In the genomic region with DNA sequence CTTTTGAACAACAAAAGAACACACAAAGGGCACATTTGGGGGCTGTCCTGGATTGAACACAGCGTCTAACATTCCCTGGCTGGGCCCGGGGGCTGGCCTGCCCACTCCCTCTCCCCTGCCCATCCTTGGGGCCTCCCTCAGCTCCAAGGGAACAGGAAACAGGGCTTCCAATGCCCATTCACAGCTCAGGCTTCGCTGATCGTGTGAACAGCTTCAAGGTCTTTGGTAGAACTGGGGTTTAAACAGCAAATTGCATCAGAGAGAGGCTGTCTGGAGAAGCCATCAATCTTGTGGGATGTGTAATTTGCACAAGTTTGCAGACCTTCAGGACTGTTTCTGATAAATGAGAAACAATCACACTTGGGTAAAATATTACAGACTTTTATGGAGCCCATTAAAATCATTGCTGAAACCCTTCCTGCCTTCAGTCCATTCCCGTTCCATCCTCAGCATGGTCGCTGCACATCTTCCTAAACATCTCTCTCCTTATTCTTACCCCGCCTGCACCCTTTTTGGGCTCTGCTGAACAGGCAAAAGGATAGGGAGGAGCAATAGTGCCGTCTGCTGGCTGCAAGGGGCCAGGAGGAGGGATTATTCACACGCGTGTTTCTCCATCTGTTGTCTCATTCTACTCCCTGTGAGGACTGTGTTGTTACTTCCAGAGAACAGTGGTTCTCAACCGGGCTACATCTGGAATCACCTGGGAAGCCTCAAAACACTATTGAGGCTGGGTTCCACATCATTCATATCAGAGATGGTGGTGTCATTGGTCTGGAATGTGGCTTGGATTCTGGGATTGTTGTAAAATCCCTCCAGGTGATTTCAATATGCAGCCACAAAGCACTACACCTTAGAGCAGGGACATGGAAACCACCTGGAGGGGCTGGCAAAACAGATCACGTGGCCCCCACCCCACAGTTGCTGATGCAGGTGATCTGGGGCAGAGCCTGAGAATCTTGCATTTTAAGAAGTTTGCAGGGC, we compare ENCODE assay signal across 8 cellular contexts.
DNase-seq lines count a peak whose midpoint lies in the region; ATAC-seq and TF ChIP-seq lines count a peak whose summit lies in the region.

No MANE protein-coding gene starts in this region.

- peaks cover 41% of the 10 kb centered on the region for H3K27me3 ChIP-seq in HCT116 (ENCODE audit: insufficient read depth, low read length)

- no peak for DNase-seq in AG10803 (ENCODE audit: low read depth)
- DNase-seq in HCT116 (ENCODE audit: low read depth, low spot score), result peak; percentile 21
- DNase-seq in RWPE1 (ENCODE audit: low spot score), result peak; percentile 13
- peak; percentile 56 for DNase-seq in iPS-NIHi7 (ENCODE audit: extremely low spot score)
- DNase-seq in osteocyte (ENCODE audit: extremely low spot score, unreplicated experiment), result no peak
- DNase-seq in effector CD8-positive, alpha-beta T cell (lab: John Stamatoyannopoulos, UW), result no peak
- no peak for DNase-seq in GDM1 (lab: John Stamatoyannopoulos, UW)

- no peak overlapping the region for H3K4me2 ChIP-seq in HCT116 (ENCODE audit: low read length)

- H3K27me3 Mint-ChIP-seq in osteocyte (ENCODE audit: unreplicated experiment), result no peaks in the 10 kb centered on the region

- no peak overlapping the region for H2AFZ ChIP-seq in HCT116 (ENCODE audit: low read depth, low read length, poor library complexity, severe bottlenecking)

- RAD21 ChIA-PET in HCT116 (lab: Charles Lee; ENCODE audit: low non-redundant PET in 1 of 2, low total read pairs in 2 of 2, uncharacterized antibody in 2 of 2, unreplicated experiment in 2 of 2), result interaction anchor here in 1 of 2 experiments (0.6 kb wide), 1 partner anchor 112 kb away, joined by 3 read pairs; no protein-coding TSS in a partner anchor

- POLR2A ChIA-PET in HCT116 (lab: Charles Lee), result no interaction called here
- POLR2A ChIA-PET in RWPE1 (lab: Yijun Ruan, JAX; ENCODE audit: low non-redundant PET), result no interaction called here

- H3K9me2 ChIP-seq in HCT116 (ENCODE audit: insufficient read depth), result no peaks in the 10 kb centered on the region

- H3K36me3 Mint-ChIP-seq in osteocyte (ENCODE audit: unreplicated experiment), result peaks cover 5% of the 10 kb centered on the region

- H3K79me2 ChIP-seq in HCT116 (ENCODE audit: insufficient read depth, low read length), result no peaks in the 10 kb centered on the region

- H4K20me1 ChIP-seq in HCT116 (ENCODE audit: insufficient read depth), result no peaks in the 10 kb centered on the region

- peak; percentile 23 for TF ChIP-seq CTCF in AG10803 (conservative IDR thresholded peaks at IDR 0.05; ENCODE audit: low read length)
- peak; percentile 50 to 65 (median 62); a peak in 5 of 6 replicates for TF ChIP-seq CTCF in HCT116 (IDR thresholded peaks at IDR 0.05 in 2 of 3, conservative IDR thresholded peaks at IDR 0.05 in 1 of 3; ENCODE audit: borderline replicate concordance in 1 of 3, insufficient read depth in 1 of 3, low read depth in 2 of 3, low read length in 2 of 3)
- TF ChIP-seq CTCF in RWPE1 (conservative IDR thresholded peaks at IDR 0.05; ENCODE audit: low read depth), result no peak
- TF ChIP-seq CTCF in osteocyte (IDR thresholded peaks at IDR 0.05), result no peak

- no peak overlapping the region for H3K4me3 Mint-ChIP-seq in osteocyte (ENCODE audit: unreplicated experiment)

- intact Hi-C loops in HCT116 (cut with micrococcal nuclease), result loop anchor here (5.0 to 10.0 kb wide), 3 partner anchors 114 to 626 kb away; a partner anchor contains a TSS

- no peak overlapping the region for H3K9ac ChIP-seq in HCT116 (ENCODE audit: low read length)

- peak; percentile 83; the same call in 1 of the 2 replicates for ATAC-seq in HCT116
- ATAC-seq in GM21447 (IDR thresholded peaks at IDR 0.05; ENCODE audit: unreplicated experiment), result no peak

- H3K9me3 Mint-ChIP-seq in osteocyte (ENCODE audit: unreplicated experiment), result no peaks in the 10 kb centered on the region

- no peak for TF ChIP-seq POLR2A in HCT116 (IDR thresholded peaks at IDR 0.05; ENCODE audit: borderline replicate concordance, extremely low read depth, insufficient read depth, insufficient read length)

- H3K4me1 ChIP-seq in HCT116 (ENCODE audit: control insufficient read depth in 1 of 2, insufficient read depth in 2 of 2, low read length in 2 of 2), result no peaks in the 10 kb centered on the region

- H3K4me3 ChIP-seq in AG10803 (ENCODE audit: low read length), result no peak overlapping the region
- no peak overlapping the region for H3K4me3 ChIP-seq in HCT116 (replicated peaks in 1 of 2; ENCODE audit: low read depth in 1 of 2, low read length in 2 of 2)

- no peaks in the 10 kb centered on the region for H3K9me3 ChIP-seq in HCT116 (ENCODE audit: control insufficient read depth in 1 of 2, insufficient read depth in 1 of 2, low read depth in 1 of 2, low read length in 2 of 2)

- H3K36me3 ChIP-seq in HCT116 (ENCODE audit: control insufficient read depth in 1 of 2, insufficient read depth in 2 of 2, low read length in 2 of 2), result no peaks in the 10 kb centered on the region

- BruUV-seq in HCT116 (replicated peaks; lab: Mats Ljungman, UMichigan), result no TSS peak

- CTCF ChIA-PET in HCT116 (lab: Charles Lee), result no interaction called here
- CTCF ChIA-PET in RWPE1 (lab: Yijun Ruan, JAX), result interaction anchor here (0.7 to 1.0 kb wide), 2 partner anchors 10 to 37 kb away, joined by 3 read pairs; no protein-coding TSS in a partner anchor

- H3K4me1 Mint-ChIP-seq in osteocyte (ENCODE audit: unreplicated experiment), result peaks cover 2% of the 10 kb centered on the region

- H3K27ac ChIP-seq in HCT116 (ENCODE audit: low read depth, low read length) (no peak overlapping the region), RWPE1 (no peak overlapping the region)

- H3K27ac Mint-ChIP-seq in osteocyte (ENCODE audit: unreplicated experiment), result no peak overlapping the region

- TF ChIP-seq RAD21 in HCT116 (IDR thresholded peaks at IDR 0.05; ENCODE audit: low read depth), result peak; percentile 70

TF ChIP-seq in HCT116, 20 proteins besides CTCF, POLR2A, EP300 and RAD21:
- no peak for TF ChIP-seq SRF (IDR thresholded peaks at IDR 0.05; ENCODE audit: low read depth)
- TF ChIP-seq EZH2 (IDR thresholded peaks at IDR 0.05), result no peak
- TF ChIP-seq CBX3 (IDR thresholded peaks at IDR 0.05; ENCODE audit: low read depth), result no peak
- no peak for TF ChIP-seq ZFX (IDR thresholded peaks at IDR 0.05)
- TF ChIP-seq EZH2phosphoT487 (IDR thresholded peaks at IDR 0.05; ENCODE audit: borderline replicate concordance), result no peak
- no peak for TF ChIP-seq TCF7L2 (IDR thresholded peaks at IDR 0.05; ENCODE audit: borderline replicate concordance, extremely low read depth, insufficient read depth, insufficient read length)
- no peak for TF ChIP-seq JUND (IDR thresholded peaks at IDR 0.05)
- TF ChIP-seq, protein P1, sequence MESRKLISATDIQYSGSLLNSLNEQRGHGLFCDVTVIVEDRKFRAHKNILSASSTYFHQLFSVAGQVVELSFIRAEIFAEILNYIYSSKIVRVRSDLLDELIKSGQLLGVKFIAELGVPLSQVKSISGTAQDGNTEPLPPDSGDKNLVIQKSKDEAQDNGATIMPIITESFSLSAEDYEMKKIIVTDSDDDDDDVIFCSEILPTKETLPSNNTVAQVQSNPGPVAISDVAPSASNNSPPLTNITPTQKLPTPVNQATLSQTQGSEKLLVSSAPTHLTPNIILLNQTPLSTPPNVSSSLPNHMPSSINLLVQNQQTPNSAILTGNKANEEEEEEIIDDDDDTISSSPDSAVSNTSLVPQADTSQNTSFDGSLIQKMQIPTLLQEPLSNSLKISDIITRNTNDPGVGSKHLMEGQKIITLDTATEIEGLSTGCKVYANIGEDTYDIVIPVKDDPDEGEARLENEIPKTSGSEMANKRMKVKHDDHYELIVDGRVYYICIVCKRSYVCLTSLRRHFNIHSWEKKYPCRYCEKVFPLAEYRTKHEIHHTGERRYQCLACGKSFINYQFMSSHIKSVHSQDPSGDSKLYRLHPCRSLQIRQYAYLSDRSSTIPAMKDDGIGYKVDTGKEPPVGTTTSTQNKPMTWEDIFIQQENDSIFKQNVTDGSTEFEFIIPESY (IDR thresholded peaks at IDR 0.05; ENCODE audit: extremely low read depth, insufficient replicate concordance, low read length), result no peak
- TF ChIP-seq, protein P2, sequence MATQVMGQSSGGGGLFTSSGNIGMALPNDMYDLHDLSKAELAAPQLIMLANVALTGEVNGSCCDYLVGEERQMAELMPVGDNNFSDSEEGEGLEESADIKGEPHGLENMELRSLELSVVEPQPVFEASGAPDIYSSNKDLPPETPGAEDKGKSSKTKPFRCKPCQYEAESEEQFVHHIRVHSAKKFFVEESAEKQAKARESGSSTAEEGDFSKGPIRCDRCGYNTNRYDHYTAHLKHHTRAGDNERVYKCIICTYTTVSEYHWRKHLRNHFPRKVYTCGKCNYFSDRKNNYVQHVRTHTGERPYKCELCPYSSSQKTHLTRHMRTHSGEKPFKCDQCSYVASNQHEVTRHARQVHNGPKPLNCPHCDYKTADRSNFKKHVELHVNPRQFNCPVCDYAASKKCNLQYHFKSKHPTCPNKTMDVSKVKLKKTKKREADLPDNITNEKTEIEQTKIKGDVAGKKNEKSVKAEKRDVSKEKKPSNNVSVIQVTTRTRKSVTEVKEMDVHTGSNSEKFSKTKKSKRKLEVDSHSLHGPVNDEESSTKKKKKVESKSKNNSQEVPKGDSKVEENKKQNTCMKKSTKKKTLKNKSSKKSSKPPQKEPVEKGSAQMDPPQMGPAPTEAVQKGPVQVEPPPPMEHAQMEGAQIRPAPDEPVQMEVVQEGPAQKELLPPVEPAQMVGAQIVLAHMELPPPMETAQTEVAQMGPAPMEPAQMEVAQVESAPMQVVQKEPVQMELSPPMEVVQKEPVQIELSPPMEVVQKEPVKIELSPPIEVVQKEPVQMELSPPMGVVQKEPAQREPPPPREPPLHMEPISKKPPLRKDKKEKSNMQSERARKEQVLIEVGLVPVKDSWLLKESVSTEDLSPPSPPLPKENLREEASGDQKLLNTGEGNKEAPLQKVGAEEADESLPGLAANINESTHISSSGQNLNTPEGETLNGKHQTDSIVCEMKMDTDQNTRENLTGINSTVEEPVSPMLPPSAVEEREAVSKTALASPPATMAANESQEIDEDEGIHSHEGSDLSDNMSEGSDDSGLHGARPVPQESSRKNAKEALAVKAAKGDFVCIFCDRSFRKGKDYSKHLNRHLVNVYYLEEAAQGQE (IDR thresholded peaks at IDR 0.05; ENCODE audit: low read depth), result no peak
- TF ChIP-seq POLR2AphosphoS5 (IDR thresholded peaks at IDR 0.05; ENCODE audit: low read depth, low read length), result no peak
- TF ChIP-seq, protein P3, sequence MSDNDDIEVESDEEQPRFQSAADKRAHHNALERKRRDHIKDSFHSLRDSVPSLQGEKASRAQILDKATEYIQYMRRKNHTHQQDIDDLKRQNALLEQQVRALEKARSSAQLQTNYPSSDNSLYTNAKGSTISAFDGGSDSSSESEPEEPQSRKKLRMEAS (IDR thresholded peaks at IDR 0.05), result no peak
- no peak for TF ChIP-seq YY1 (IDR thresholded peaks at IDR 0.05; ENCODE audit: extremely low read depth, insufficient replicate concordance, low read depth, low read length)
- TF ChIP-seq FOSL1 (IDR thresholded peaks at IDR 0.05; ENCODE audit: low read depth), result no peak

Comparison
In these comparisons a context has a peak if more than half of its experiments do, and no peak if none do; other contexts are left out.
1. DNase-seq: peak in HCT116 (single experiment), RWPE1 (single experiment) and iPS-NIHi7 (single experiment); none in AG10803 (single experiment), osteocyte (single experiment), effector CD8-positive, alpha-beta T cell (single experiment) and GDM1 (single experiment).
2. CTCF ChIP-seq: peak in AG10803 (single experiment) and HCT116 (3 of 3); none in RWPE1 (single experiment) and osteocyte (single experiment).